ENCODE assay signal across 28 cellular contexts in genomic region chr6:21270501-21271290, GRCh38.
DNase-seq lines count a peak whose midpoint lies in the region; ATAC-seq, FAIRE-seq and TF ChIP-seq lines count a peak whose summit lies in the region.
"Had no signal": no experiment of that assay in that cellular context is flagged by ENCODE, and none has a peak within 500 bp of the region (broad histone marks: within the 10 kb centered on the region; RNA-seq: fewer than 3 reads in every experiment).

No MANE protein-coding gene starts in this region.

- TF ChIP-seq RAD21 in K562 (CRISPR knock-in tag; conservative IDR thresholded peaks at IDR 0.05 in 1 of 2, IDR thresholded peaks at IDR 0.05 in 1 of 2), result no peak

- 12% methylated on average over 16 of the region's 16 CpGs for WGBS in K562 (ENCODE audit: insufficient coverage, low coverage, missing lambda C conversion rate)
- 52% methylated on average over 16 of the region's 16 CpGs for WGBS in right cardiac atrium
- WGBS in neuronal stem cell (ENCODE audit: extremely low coverage in 2 of 2, insufficient read length in 2 of 2, insufficient replicate concordance in 1 of 2), 2 donors, result no CpG with 5 or more reads among the region's 16 CpGs

- peak; percentile 21 for DNase-seq in Ammon's horn (ENCODE audit: low spot score)
- DNase-seq in K562 (ENCODE audit: extremely low read depth in 1 of 4, low spot score in 3 of 4), result no peak
- DNase-seq in right cardiac atrium, result peak in 1 of 3 donors; percentile 21
- DNase-seq in neuronal stem cell (ENCODE audit: low spot score), result no peak
- DNase-seq in DMS79 (lab: John Stamatoyannopoulos, UW), result no peak
- no peak for DNase-seq in globus pallidus (ENCODE audit: low spot score)
- DNase-seq in ecto neural progenitor cell (ENCODE audit: low spot score), result no peak
- DNase-seq: activated CD4-positive, alpha-beta T cell treated with anti-CD3 and anti-CD28 coated beads for 48 hours; activated naive CD4-positive, alpha-beta T cell treated with anti-CD3 and anti-CD28 coated beads, Interleukin-2, amount 10 ng/mL, durations not matched to agents 7 days and 5 days; activated T-cell treated with anti-CD3 and anti-CD28 coated beads, Interleukin-2, amount 50 U/mL, for 4 hours; AML-193; CD8-positive, alpha-beta memory T cell; cortex of kidney; esophagus squamous epithelium; NCI-H2171 treated with DMSO at 0.1 percent for 48 hours; NCI-H524; T-helper 2 cell; upper lobe of left lung had no signal

- H3K4ac ChIP-seq in neuronal stem cell (ENCODE audit: low read length), result no peak overlapping the region

- in situ Hi-C loops in K562 (cut with MboI), result no loop called here

- peak overlapping the region; percentile 26 for H2BK5ac ChIP-seq in neuronal stem cell (ENCODE audit: low read length)

- no peaks in the 10 kb centered on the region for H3K36me3 ChIP-seq in K562 (ENCODE audit: control insufficient read depth, insufficient read depth, low read length)
- H3K36me3 ChIP-seq in neuronal stem cell (replicated peaks in 1 of 2; ENCODE audit: control insufficient read depth in 2 of 2, insufficient read depth in 2 of 2, low read length in 2 of 2), result no peaks in the 10 kb centered on the region
- H3K36me3 ChIP-seq: esophagus squamous epithelium, upper lobe of left lung had no signal

- TF ChIP-seq POLR2A in K562 (conservative IDR thresholded peaks at IDR 0.05), result no peak

- H2BK120ac ChIP-seq in neuronal stem cell (ENCODE audit: low read depth, low read length), result no peak overlapping the region

- H3K9me1 ChIP-seq in K562 (ENCODE audit: control insufficient read depth, insufficient read depth, low read length), result no peaks in the 10 kb centered on the region

- H3K79me2 ChIP-seq in K562 (ENCODE audit: control insufficient read depth, insufficient read depth, low read length), result no peaks in the 10 kb centered on the region
- H3K79me2 ChIP-seq: parathyroid adenoma had no signal

- no peak overlapping the region for H3K14ac ChIP-seq in neuronal stem cell (ENCODE audit: low read length)

- H3K4me3 ChIP-seq in K562, result no peak overlapping the region
- H3K4me3 ChIP-seq in right cardiac atrium (ENCODE audit: low read length), result no peak overlapping the region
- H3K4me3 ChIP-seq in neuronal stem cell (ENCODE audit: low read length in 2 of 2), result no peak overlapping the region
- H3K4me3 ChIP-seq: esophagus squamous epithelium, lung, skin epidermis, upper lobe of left lung had no signal

- H2BK12ac ChIP-seq in neuronal stem cell (ENCODE audit: low read length), result no peak overlapping the region

- H2AK5ac ChIP-seq in neuronal stem cell (ENCODE audit: low read depth, low read length), result no peak overlapping the region

- no peak overlapping the region for H4K91ac ChIP-seq in neuronal stem cell (ENCODE audit: low read depth, low read length, poor library complexity)

- 0 out of 2 replicates have a peak overlapping the region, but pooled peaks have one; percentile 13 for H2AFZ ChIP-seq in K562 (ENCODE audit: low read depth, low read length)
- H2AFZ ChIP-seq in neuronal stem cell (ENCODE audit: low read length), result peak overlapping the region; percentile 84
- H2AFZ ChIP-seq: parathyroid adenoma had no signal

- H3K9ac ChIP-seq in K562 (ENCODE audit: insufficient read depth in 1 of 2, low read depth in 2 of 2, low read length in 2 of 2) (no peak overlapping the region), neuronal stem cell (ENCODE audit: low read depth, low read length, poor library complexity) (no peak overlapping the region)
- H3K9ac ChIP-seq: parathyroid adenoma had no signal

- H3K4me2 ChIP-seq in K562 (ENCODE audit: insufficient read depth, low read length), result no peak overlapping the region
- H3K4me2 ChIP-seq in neuronal stem cell (ENCODE audit: insufficient read depth, low read length, poor library complexity, severe bottlenecking), result no peak overlapping the region

- ATAC-seq in K562 (peak; percentile 56), right cardiac atrium (peak; percentile 41 to 51), HG03095 (IDR thresholded peaks at IDR 0.05; ENCODE audit: unreplicated experiment) (no peak)
- ATAC-seq: activated T-cell treated with anti-CD3 and anti-CD28 coated beads, Interleukin-2, amount 50 U/mL, for 4 hours; SK-N-SH treated with all-trans-retinoic acid at 6 μM for 48 hours had no signal

- H3K79me1 ChIP-seq in neuronal stem cell (ENCODE audit: low read depth, low read length), result no peaks in the 10 kb centered on the region

- POLR2A ChIA-PET in K562 (lab: Yijun Ruan, JAX), result interaction anchor here (1.0 to 1.9 kb wide), 3 partner anchors 8 to 12 kb away, joined by 3 to 4 read pairs (median 4); no protein-coding TSS in a partner anchor

- TF ChIP-seq CTCF in K562 (IDR thresholded peaks at IDR 0.05 in 2 of 3, conservative IDR thresholded peaks at IDR 0.05 in 1 of 3; ENCODE audit: insufficient read depth in 2 of 3, low read depth in 1 of 3, low read length in 3 of 3), result no peak

- peak overlapping the region; percentile 92 for H3K18ac ChIP-seq in neuronal stem cell (ENCODE audit: low read length)

- no peak overlapping the region for H3K23ac ChIP-seq in neuronal stem cell (ENCODE audit: low read depth, low read length, poor library complexity)

- no peak overlapping the region for H4K8ac ChIP-seq in neuronal stem cell (ENCODE audit: low read depth, low read length)

- no TSS peak for BruUV-seq in K562 (replicated peaks; lab: Mats Ljungman, UMichigan)

- no peak for FAIRE-seq in K562 (lab: Jason Lieb, UNC)
- FAIRE-seq: A204.1, G401.6, HTR-8/SVneo, keratinocyte, RCC 7860 had no signal

- intact Hi-C loops in K562 (cut with micrococcal nuclease), result no loop called here
- intact Hi-C loops in right cardiac atrium (cut with DNase I), result no loop called here

- H3K27me3 ChIP-seq in K562 (ENCODE audit: control insufficient read depth in 2 of 2, insufficient read depth in 2 of 2, low read length in 2 of 2), result peaks cover 7 to 33% of the 10 kb centered on the region in 2 experiments
- H3K27me3 ChIP-seq in right cardiac atrium (ENCODE audit: control insufficient read depth, insufficient read depth), result no peaks in the 10 kb centered on the region
- no peaks in the 10 kb centered on the region for H3K27me3 ChIP-seq in neuronal stem cell (ENCODE audit: control insufficient read depth in 3 of 3, insufficient read depth in 3 of 3, low read depth in 1 of 3, low read length in 3 of 3)
- H3K27me3 ChIP-seq: esophagus squamous epithelium, upper lobe of left lung had no signal

- CTCF ChIA-PET in K562 (lab: Yijun Ruan, JAX; ENCODE audit: low intra/inter-chr PET ratio), result no interaction called here

- H3K4me1 ChIP-seq in K562 (replicated peaks in 1 of 2; ENCODE audit: control insufficient read depth in 2 of 2, insufficient read depth in 2 of 2, low read length in 2 of 2) (no peaks in the 10 kb centered on the region), right cardiac atrium (ENCODE audit: control insufficient read depth, insufficient read depth, low read length) (no peaks in the 10 kb centered on the region), neuronal stem cell (ENCODE audit: control insufficient read depth in 2 of 2, insufficient read depth in 1 of 2, low read depth in 1 of 2, low read length in 2 of 2) (peaks cover 7 to 9% of the 10 kb centered on the region in 2 donors)
- H3K4me1 ChIP-seq: esophagus squamous epithelium, parathyroid adenoma, upper lobe of left lung had no signal

- H3K27ac ChIP-seq in K562 (ENCODE audit: extremely low read depth, low read depth, low read length), result no peak overlapping the region
- no peak overlapping the region for H3K27ac ChIP-seq in right cardiac atrium (ENCODE audit: low read length)
- peak overlapping the region; percentile 14 for H3K27ac ChIP-seq in neuronal stem cell (replicated peaks; ENCODE audit: low read length)
- H3K27ac ChIP-seq: esophagus squamous epithelium, parathyroid adenoma, skin epidermis, upper lobe of left lung had no signal

- no peak overlapping the region for H2BK15ac ChIP-seq in neuronal stem cell (ENCODE audit: low read length)

- H3K9me3 ChIP-seq in K562 (replicated peaks; ENCODE audit: control insufficient read depth, insufficient read depth, low read depth, low read length) (no peaks in the 10 kb centered on the region), right cardiac atrium (ENCODE audit: control insufficient read depth, low read length) (no peaks in the 10 kb centered on the region), neuronal stem cell (replicated peaks in 1 of 2; ENCODE audit: control insufficient read depth in 2 of 2, insufficient read depth in 1 of 2, low read depth in 1 of 2, low read length in 2 of 2) (peaks cover 2 to 3% of the 10 kb centered on the region in 2 donors)
- H3K9me3 ChIP-seq: upper lobe of left lung had no signal

- H4K20me1 ChIP-seq in K562 (replicated peaks; ENCODE audit: control insufficient read depth, insufficient read depth, low read length), result no peaks in the 10 kb centered on the region

- TF ChIP-seq EP300 in K562 (IDR thresholded peaks at IDR 0.05; ENCODE audit: low read length), result no peak

TF ChIP-seq in K562, 482 proteins besides CTCF, POLR2A, EP300 and RAD21:
- TF ChIP-seq NR1H2 (CRISPR knock-in tag; IDR thresholded peaks at IDR 0.05), result no peak
- TF ChIP-seq HDAC8 (tag; IDR thresholded peaks at IDR 0.05), result no peak
- TF ChIP-seq SMAD4 (CRISPR knock-in tag; conservative IDR thresholded peaks at IDR 0.05), result no peak
- no peak for TF ChIP-seq ZBTB17 (CRISPR knock-in tag; IDR thresholded peaks at IDR 0.05)
